8 cellular contexts compared by ENCODE assay signal in the genomic region with DNA sequence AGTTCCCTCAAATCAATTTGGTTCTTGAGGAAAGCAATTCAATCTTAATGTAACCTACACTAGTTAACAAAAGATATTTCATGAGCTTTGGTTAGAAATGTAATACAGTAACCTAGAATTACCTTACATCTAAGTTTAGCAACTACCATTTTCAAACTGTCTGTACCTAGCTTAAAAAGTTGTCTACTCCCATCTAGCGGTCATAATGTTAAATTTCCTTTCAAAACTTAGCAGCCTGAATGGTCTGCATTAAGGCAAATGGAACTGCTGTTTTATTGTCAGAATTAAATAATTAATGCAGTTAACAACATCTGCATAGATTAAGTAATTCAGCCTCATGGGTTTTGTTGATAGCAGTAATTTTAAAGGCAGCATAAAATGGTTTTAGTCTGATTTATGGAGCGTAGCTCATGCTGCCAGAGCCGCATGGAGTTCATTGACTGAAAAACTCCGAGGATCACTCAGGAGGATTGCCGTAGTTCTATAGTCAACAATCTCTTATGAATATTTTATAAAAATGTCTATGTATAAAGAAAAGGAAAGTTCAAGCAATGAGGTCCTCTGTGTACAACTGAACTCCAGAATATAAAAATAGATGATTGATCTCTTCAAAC.
DNase-seq lines count a peak whose midpoint lies in the region; ATAC-seq and TF ChIP-seq lines count a peak whose summit lies in the region.

No MANE protein-coding gene starts in this region.

- dilution Hi-C loops in mammary epithelial cell (cut with HindIII; ENCODE audit: low sequenced_read_pairs): no loop called here

- peaks cover 31% of the 10 kb centered on the region for H3K4me1 ChIP-seq in mammary epithelial cell (ENCODE audit: insufficient read depth, low read length)
- H3K4me1 ChIP-seq in uterus: no peaks in the 10 kb centered on the region

- ATAC-seq in GM19463 (IDR thresholded peaks at IDR 0.05; ENCODE audit: unreplicated experiment) (peak; percentile 86), HG03460 (IDR thresholded peaks at IDR 0.05; ENCODE audit: unreplicated experiment) (peak; percentile 82)

- 72% methylated on average over 5 of the region's 5 CpGs for WGBS in mammary epithelial cell (ENCODE audit: low coverage, missing lambda C conversion rate)

- no peaks in the 10 kb centered on the region for H3K79me2 ChIP-seq in mammary epithelial cell (ENCODE audit: insufficient read depth, low read length)

- peak overlapping the region; percentile 50 for H3K27ac ChIP-seq in mammary epithelial cell (ENCODE audit: insufficient read depth, low read depth, low read length)
- H3K27ac ChIP-seq in uterus: no peak overlapping the region

- CTCF ChIA-PET in mammary epithelial cell (lab: Charles Lee; ENCODE audit: low non-redundant PET): interaction anchor here (0.5 to 0.6 kb wide), 2 partner anchors 447 to 566 kb away, joined by 3 to 4 read pairs; no protein-coding TSS in a partner anchor

- H3K4me3 ChIP-seq in mammary epithelial cell (replicated peaks in 1 of 3; ENCODE audit: insufficient read depth in 1 of 3, low read depth in 2 of 3, low read length in 3 of 3) (no peak overlapping the region), uterus (no peak overlapping the region)

- BruUV-seq in mammary epithelial cell (replicated peaks; lab: Mats Ljungman, UMichigan): no TSS peak

- H3K36me3 ChIP-seq in mammary epithelial cell (ENCODE audit: insufficient read depth, low read length) (no peaks in the 10 kb centered on the region), uterus (no peaks in the 10 kb centered on the region)

- no peaks in the 10 kb centered on the region for H4K20me1 ChIP-seq in mammary epithelial cell (ENCODE audit: insufficient read depth, low read length)

- no peak for TF ChIP-seq POLR2A in uterus (IDR thresholded peaks at IDR 0.05)

- DNase-seq in DMS153 (lab: John Stamatoyannopoulos, UW) (peak; percentile 38), NCI-H526 (lab: John Stamatoyannopoulos, UW) (peak; percentile 28 to 77), mammary epithelial cell (peak; percentile 48), lung microvascular endothelial cell (ENCODE audit: low read depth in 2 of 2) (peak; percentile 44 to 72), uterus (no peak)
- no peak for DNase-seq in activated effector memory CD4-positive, alpha-beta T cell treated with anti-CD3 and anti-CD28 coated beads, Interleukin-2, amount 50 U/mL, for 16 hours

- no peaks in the 10 kb centered on the region for H3K9me3 ChIP-seq in mammary epithelial cell (replicated peaks; ENCODE audit: insufficient read depth, low read length)
- H3K9me3 ChIP-seq in uterus: no peaks in the 10 kb centered on the region

- intact Hi-C loops in mammary epithelial cell (cut with micrococcal nuclease): loop anchor here (1.0 kb wide), 1 partner anchor 455 kb away; no protein-coding TSS in a partner anchor
- intact Hi-C loops in uterus (cut with DNase I; ENCODE audit: low total_unique reads): no loop called here

- peak overlapping the region; percentile 70 for H3K4me2 ChIP-seq in mammary epithelial cell (ENCODE audit: insufficient read depth, low read depth, low read length)

- no peak overlapping the region for H2AFZ ChIP-seq in mammary epithelial cell (ENCODE audit: low read depth, low read length)

- H3K27me3 ChIP-seq in mammary epithelial cell (ENCODE audit: insufficient read depth, low read length) (no peaks in the 10 kb centered on the region), uterus (no peaks in the 10 kb centered on the region)

- in situ Hi-C loops in mammary epithelial cell (cut with MboI; ENCODE audit: low sequenced_read_pairs in 2 of 2): no loop called here

- TF ChIP-seq CTCF in mammary epithelial cell (conservative IDR thresholded peaks at IDR 0.05 in 1 of 2, IDR thresholded peaks at IDR 0.05 in 1 of 2; ENCODE audit: extremely low read depth in 1 of 2, insufficient read depth in 1 of 2, low read depth in 1 of 2, low read length in 2 of 2): peak; percentile 58 to 59
- TF ChIP-seq CTCF in uterus (IDR thresholded peaks at IDR 0.05): peak in 1 of 4 experiments; percentile 20

- no peak overlapping the region for H3K9ac ChIP-seq in mammary epithelial cell (ENCODE audit: insufficient read depth, low read length)

Comparison
In these comparisons a context has a peak if more than half of its experiments do, and no peak if none do; other contexts are left out.
1. DNase-seq: peak in DMS153 (single experiment), NCI-H526 (2 of 2), mammary epithelial cell (single experiment) and lung microvascular endothelial cell (2 of 2); none in uterus (0 of 2) and activated effector memory CD4-positive, alpha-beta T cell treated with anti-CD3 and anti-CD28 coated beads, Interleukin-2, amount 50 U/mL, for 16 hours (single experiment).